In genomic region chrX:70476934-70477733, GRCh38 we compare ENCODE assay signal across 1 cellular context.
TF ChIP-seq lines count a peak whose summit lies in the region.

No MANE protein-coding gene starts in this region.

TF ChIP-seq in HEK293, 187 proteins besides CTCF, POLR2A, EP300 and RAD21 (continued from another document):
- TF ChIP-seq INSM2 (tag by site-specific recombination; IDR thresholded peaks at IDR 0.05) (peak; percentile 58; the same call in 1 of the 2 replicates), ZNF501 (tag by site-specific recombination; IDR thresholded peaks at IDR 0.05) (no peak), ZXDB (tag by site-specific recombination; IDR thresholded peaks at IDR 0.05) (0 out of 2 replicates have a peak, but pooled peaks have one; percentile 22), ZNF776 (tag by site-specific recombination; IDR thresholded peaks at IDR 0.05; ENCODE audit: borderline replicate concordance) (no peak), OSR2 (tag by site-specific recombination; IDR thresholded peaks at IDR 0.05) (peak; percentile 66), AEBP2 (tag by site-specific recombination; IDR thresholded peaks at IDR 0.05; ENCODE audit: borderline replicate concordance) (no peak), ZNF596 (tag by site-specific recombination; IDR thresholded peaks at IDR 0.05) (no peak), BCL11A (tag by site-specific recombination; IDR thresholded peaks at IDR 0.05; ENCODE audit: low read depth) (0 out of 2 replicates have a peak, but pooled peaks have one; percentile 37), ZNF558 (tag by site-specific recombination; IDR thresholded peaks at IDR 0.05) (no peak), KLF7 (tag by site-specific recombination; IDR thresholded peaks at IDR 0.05; ENCODE audit: borderline replicate concordance) (0 out of 2 replicates have a peak, but pooled peaks have one; percentile 17), ZNF280D (tag by site-specific recombination; IDR thresholded peaks at IDR 0.05) (no peak), ZNF211 (tag by site-specific recombination; IDR thresholded peaks at IDR 0.05; ENCODE audit: low read depth) (no peak), GLIS1 (tag by site-specific recombination; IDR thresholded peaks at IDR 0.05) (peak; percentile 97), ZNF23 (tag by site-specific recombination; IDR thresholded peaks at IDR 0.05; ENCODE audit: borderline replicate concordance) (no peak), ZNF132 (tag by site-specific recombination; IDR thresholded peaks at IDR 0.05; ENCODE audit: borderline replicate concordance) (no peak), SP2 (tag by site-specific recombination; IDR thresholded peaks at IDR 0.05) (peak; percentile 38; the same call in 1 of the 2 replicates), GFI1B (tag by site-specific recombination; IDR thresholded peaks at IDR 0.05) (no peak; the same call in 1 of the 2 replicates), ZIC2 (tag by site-specific recombination; IDR thresholded peaks at IDR 0.05) (peak; percentile 81), ZNF423 (tag by site-specific recombination; IDR thresholded peaks at IDR 0.05) (no peak), PRDM4 (tag by site-specific recombination; IDR thresholded peaks at IDR 0.05) (no peak), ZNF658 (tag by site-specific recombination; IDR thresholded peaks at IDR 0.05) (no peak), PRDM10 (tag by site-specific recombination; IDR thresholded peaks at IDR 0.05) (peak; percentile 96), ZNF843 (tag by site-specific recombination; IDR thresholded peaks at IDR 0.05) (0 out of 2 replicates have a peak, but pooled peaks have one; percentile 48), HOXC10 (CRISPR knock-in tag; IDR thresholded peaks at IDR 0.05) (no peak), ZNF777 (tag by site-specific recombination; IDR thresholded peaks at IDR 0.05; ENCODE audit: borderline replicate concordance) (no peak), ZNF324 (tag by site-specific recombination; IDR thresholded peaks at IDR 0.05) (no peak), ZNF548 (tag by site-specific recombination; IDR thresholded peaks at IDR 0.05) (no peak), GLIS2 (tag by site-specific recombination; IDR thresholded peaks at IDR 0.05) (peak; percentile 76), ZBTB26 (tag by site-specific recombination; optimal IDR thresholded peaks at IDR 0.05) (no peak), ZNF513 (tag by site-specific recombination; IDR thresholded peaks at IDR 0.05) (no peak), ZSCAN16 (tag by site-specific recombination; IDR thresholded peaks at IDR 0.05) (no peak), ZNF514 (tag by site-specific recombination; IDR thresholded peaks at IDR 0.05) (no peak), ZBTB17 (tag by site-specific recombination; IDR thresholded peaks at IDR 0.05) (peak; percentile 51; the same call in 1 of the 2 replicates), KLF10 (tag by site-specific recombination; IDR thresholded peaks at IDR 0.05) (no peak), KLF17 (tag by site-specific recombination; IDR thresholded peaks at IDR 0.05) (0 out of 2 replicates have a peak, but pooled peaks have one; percentile 63), IKZF3 (tag by site-specific recombination; IDR thresholded peaks at IDR 0.05) (peak; percentile 90), ZNF600 (tag by site-specific recombination; IDR thresholded peaks at IDR 0.05) (peak; percentile 78), ZNF621 (tag by site-specific recombination; IDR thresholded peaks at IDR 0.05) (no peak), PATZ1 (tag by site-specific recombination; IDR thresholded peaks at IDR 0.05) (peak; percentile 56; the same call in 1 of the 2 replicates), ZNF76 (tag by site-specific recombination; IDR thresholded peaks at IDR 0.05; ENCODE audit: borderline replicate concordance, low read depth) (no peak), ZNF549 (tag by site-specific recombination; IDR thresholded peaks at IDR 0.05) (no peak)
TF ChIP-seq in HEK293: peak in this region for 25.
